In genomic region chrX:10025742-10026493, GRCh38 we compare ENCODE assay signal across 20 cellular contexts. TPM values are rescaled to one million over a fixed set of nuclear protein-coding genes. Genes with fewer than 3 reads are reported as not detected.
DNase-seq lines count a peak whose midpoint lies in the region; ATAC-seq and TF ChIP-seq lines count a peak whose summit lies in the region.
"Had no signal": no experiment of that assay in that cellular context is flagged by ENCODE, and none has a peak within 500 bp of the region (broad histone marks: within the 10 kb centered on the region; RNA-seq: fewer than 3 reads in every experiment).

No MANE protein-coding gene starts in this region.

- intact Hi-C loops in activated CD4-positive, alpha-beta T cell treated with anti-CD3 and anti-CD28 coated beads for 36 hours (cut with DNase I, micrococcal nuclease): no loop called here
- intact Hi-C loops in activated CD4-positive, alpha-beta T cell treated with anti-CD3 and anti-CD28 coated beads, Interleukin-2, amount 10 ng/mL, durations not matched to agents 24 days and 14 days (cut with micrococcal nuclease): no loop called here
- intact Hi-C loops in left colon (cut with DNase I, micrococcal nuclease) (no loop called here), sigmoid colon (cut with DNase I) (no loop called here), ascending aorta (cut with DNase I) (no loop called here)

- H3K27me3 ChIP-seq in sigmoid colon (no peaks in the 10 kb centered on the region), ascending aorta (no peaks in the 10 kb centered on the region)
- H3K27me3 ChIP-seq: BLaER1 had no signal

- no peak for TF ChIP-seq CTCF in WTC11 (IDR thresholded peaks at IDR 0.05)
- no peak for TF ChIP-seq CTCF in sigmoid colon (IDR thresholded peaks at IDR 0.05)
- TF ChIP-seq CTCF in ascending aorta (IDR thresholded peaks at IDR 0.05): no peak

- ATAC-seq in activated CD4-positive, alpha-beta T cell treated with anti-CD3 and anti-CD28 coated beads for 36 hours: peak; percentile 44
- ATAC-seq in WTC11: no peak
- peak; percentile 86 for ATAC-seq in left colon
- no peak for ATAC-seq in HG03378 (IDR thresholded peaks at IDR 0.05; ENCODE audit: unreplicated experiment)

- no peak overlapping the region for H3K27ac ChIP-seq in sigmoid colon
- no peak overlapping the region for H3K27ac ChIP-seq in ascending aorta
- H3K27ac ChIP-seq: 22Rv1, BLaER1, HL-60 had no signal

- no peak for DNase-seq in activated CD4-positive, alpha-beta T cell treated with anti-CD3 and anti-CD28 coated beads for 36 hours
- no peak for DNase-seq in activated CD4-positive, alpha-beta T cell treated with anti-CD3 and anti-CD28 coated beads, Interleukin-2, amount 10 ng/mL, durations not matched to agents 24 days and 14 days
- DNase-seq in WTC11 (ENCODE audit: low spot score) (no peak), left colon (no peak), sigmoid colon (peak; percentile 32), hippocampal formation (lab: John Stamatoyannopoulos, UW) (no peak), ascending aorta (ENCODE audit: low spot score in 2 of 2) (no peak)
- DNase-seq: CD4-positive, alpha-beta memory T cell; DMS153; DMS79; GDM1; H9 had no signal

- H3K4me1 Mint-ChIP-seq in activated CD4-positive, alpha-beta T cell treated with anti-CD3 and anti-CD28 coated beads for 36 hours: peaks cover 2% of the 10 kb centered on the region
- peaks cover 15% of the 10 kb centered on the region for H3K4me1 Mint-ChIP-seq in activated CD4-positive, alpha-beta T cell treated with anti-CD3 and anti-CD28 coated beads, Interleukin-2, amount 10 ng/mL, durations not matched to agents 24 days and 14 days
- peaks cover 32% of the 10 kb centered on the region for H3K4me1 Mint-ChIP-seq in WTC11

- POLR2A ChIA-PET in activated CD4-positive, alpha-beta T cell treated with anti-CD3 and anti-CD28 coated beads for 36 hours (lab: Charles Lee): no interaction called here
- POLR2A ChIA-PET in WTC11 (lab: Charles Lee): no interaction called here

- H3K36me3 Mint-ChIP-seq in activated CD4-positive, alpha-beta T cell treated with anti-CD3 and anti-CD28 coated beads for 36 hours (ENCODE audit: low read depth): no peaks in the 10 kb centered on the region
- H3K36me3 Mint-ChIP-seq in activated CD4-positive, alpha-beta T cell treated with anti-CD3 and anti-CD28 coated beads, Interleukin-2, amount 10 ng/mL, durations not matched to agents 24 days and 14 days (ENCODE audit: low read depth): peaks cover 10% of the 10 kb centered on the region
- peaks cover 10% of the 10 kb centered on the region for H3K36me3 Mint-ChIP-seq in WTC11
- H3K36me3 Mint-ChIP-seq: CD4-positive, alpha-beta memory T cell had no signal

- no peak overlapping the region for H3K27ac Mint-ChIP-seq in activated CD4-positive, alpha-beta T cell treated with anti-CD3 and anti-CD28 coated beads for 36 hours
- H3K27ac Mint-ChIP-seq in activated CD4-positive, alpha-beta T cell treated with anti-CD3 and anti-CD28 coated beads, Interleukin-2, amount 10 ng/mL, durations not matched to agents 24 days and 14 days: no peak overlapping the region
- peak overlapping the region; percentile 65; the same call in 1 of the 2 replicates for H3K27ac Mint-ChIP-seq in WTC11
- H3K27ac Mint-ChIP-seq: CD14-positive monocyte; CD4-positive, alpha-beta memory T cell; H9 had no signal

- H3K4me1 ChIP-seq in sigmoid colon (peaks cover 0 to 37% (median 7%) of the 10 kb centered on the region in 4 donors), ascending aorta (no peaks in the 10 kb centered on the region)
- H3K4me1 ChIP-seq: BLaER1 had no signal

- 67 to 86% methylated on average over 6 of the region's 6 CpGs for WGBS in sigmoid colon, 2 donors

- no peak overlapping the region for H3K4me3 Mint-ChIP-seq in activated CD4-positive, alpha-beta T cell treated with anti-CD3 and anti-CD28 coated beads for 36 hours
- no peak overlapping the region for H3K4me3 Mint-ChIP-seq in activated CD4-positive, alpha-beta T cell treated with anti-CD3 and anti-CD28 coated beads, Interleukin-2, amount 10 ng/mL, durations not matched to agents 24 days and 14 days
- H3K4me3 Mint-ChIP-seq in WTC11: no peak overlapping the region
- H3K4me3 Mint-ChIP-seq: CD14-positive monocyte; CD4-positive, alpha-beta memory T cell; H9 had no signal

- TF ChIP-seq EP300 in sigmoid colon (IDR thresholded peaks at IDR 0.05): no peak

- CTCF ChIA-PET in activated CD4-positive, alpha-beta T cell treated with anti-CD3 and anti-CD28 coated beads for 36 hours (lab: Charles Lee): interaction anchor here (0.7 kb wide), 1 partner anchor 42 kb away, joined by 3 read pairs; no protein-coding TSS in a partner anchor
- CTCF ChIA-PET in WTC11 (lab: Charles Lee): no interaction called here

- H3K9me3 ChIP-seq in sigmoid colon: no peaks in the 10 kb centered on the region
- no peaks in the 10 kb centered on the region for H3K9me3 ChIP-seq in ascending aorta

- H3K27me3 Mint-ChIP-seq in activated CD4-positive, alpha-beta T cell treated with anti-CD3 and anti-CD28 coated beads for 36 hours: no peaks in the 10 kb centered on the region
- H3K27me3 Mint-ChIP-seq in activated CD4-positive, alpha-beta T cell treated with anti-CD3 and anti-CD28 coated beads, Interleukin-2, amount 10 ng/mL, durations not matched to agents 24 days and 14 days: no peaks in the 10 kb centered on the region
- no peaks in the 10 kb centered on the region for H3K27me3 Mint-ChIP-seq in WTC11 (ENCODE audit: low read depth)
- H3K27me3 Mint-ChIP-seq: CD4-positive, alpha-beta memory T cell had no signal

- no peak for TF ChIP-seq POLR2A in sigmoid colon (IDR thresholded peaks at IDR 0.05)

- H3K36me3 ChIP-seq in sigmoid colon (no peaks in the 10 kb centered on the region), ascending aorta (no peaks in the 10 kb centered on the region)

- H3K9me3 Mint-ChIP-seq in activated CD4-positive, alpha-beta T cell treated with anti-CD3 and anti-CD28 coated beads for 36 hours (ENCODE audit: low read depth): no peaks in the 10 kb centered on the region
- no peaks in the 10 kb centered on the region for H3K9me3 Mint-ChIP-seq in activated CD4-positive, alpha-beta T cell treated with anti-CD3 and anti-CD28 coated beads, Interleukin-2, amount 10 ng/mL, durations not matched to agents 24 days and 14 days
- H3K9me3 Mint-ChIP-seq in WTC11: peaks cover 4% of the 10 kb centered on the region; the same call in 1 of the 2 replicates
- H3K9me3 Mint-ChIP-seq: CD4-positive, alpha-beta memory T cell had no signal

- H3K4me3 ChIP-seq in sigmoid colon: no peak overlapping the region
- no peak overlapping the region for H3K4me3 ChIP-seq in ascending aorta
- H3K4me3 ChIP-seq: BLaER1 had no signal

TF ChIP-seq in WTC11, 78 proteins besides CTCF, POLR2A, EP300 and RAD21 (continues in another document):
- TF ChIP-seq USF1 (CRISPR knock-in tag; IDR thresholded peaks at IDR 0.05) (peak; percentile 36; the same call in 1 of the 2 replicates), ZSCAN18 (CRISPR knock-in tag; IDR thresholded peaks at IDR 0.05) (no peak), ZNF512 (CRISPR knock-in tag; IDR thresholded peaks at IDR 0.05; ENCODE audit: borderline replicate concordance) (no peak), HMGA2 (CRISPR knock-in tag; IDR thresholded peaks at IDR 0.05) (no peak), ETV6 (CRISPR knock-in tag; IDR thresholded peaks at IDR 0.05) (no peak)

RNA-seq across cellular contexts. Expression of gene CLDN34, which starts 58.8 kb away (rescaled TPM):
- not detected for total RNA-seq in activated CD4-positive, alpha-beta T cell treated with anti-CD3 and anti-CD28 coated beads for 36 hours
- not detected in 2 replicates for total RNA-seq in activated CD4-positive, alpha-beta T cell treated with anti-CD3 and anti-CD28 coated beads, Interleukin-2, amount 10 ng/mL, durations not matched to agents 24 days and 14 days
- total RNA-seq in WTC11 (2021) (0.52 to 0.62 TPM (median 0.53 TPM) in 3 replicates), left colon (1 to 10 TPM in 1 of 2 donors, under 1 TPM in 1; 0.89 to 1.1 TPM), sigmoid colon (1 to 10 TPM in 1 of 4 donors, under 1 TPM in 1, not detected in 2; 0.68 to 2.2 TPM), ascending aorta (not detected)
- polyA plus RNA-seq in sigmoid colon: under 1 TPM in 1 of 3 donors, not detected in 2; 0.16 TPM
- total RNA-seq: A673; CD4-positive, alpha-beta memory T cell; Daoy; HT1080 had no signal
- polyA plus RNA-seq: CD14-positive monocyte; CD4-positive, alpha-beta memory T cell had no signal

Comparison
In these comparisons a context has a peak if more than half of its experiments do, and no peak if none do; other contexts are left out.
1. ATAC-seq: peak in activated CD4-positive, alpha-beta T cell treated with anti-CD3 and anti-CD28 coated beads for 36 hours (single experiment) and left colon (single experiment); none in WTC11 (single experiment) and HG03378 (single experiment).